17 cellular contexts compared by ENCODE assay signal in genomic region chr7:157470017-157470322, GRCh38.
"Had no signal": no experiment of that assay in that cellular context is flagged by ENCODE, and none has a peak within 500 bp of the region (broad histone marks: within the 10 kb centered on the region; RNA-seq: fewer than 3 reads in every experiment).

No MANE protein-coding gene starts in this region.

- H3K36me3 ChIP-seq: breast epithelium, suprapubic skin, tibial nerve, uterus had no signal

- H3K27ac ChIP-seq: breast epithelium, suprapubic skin, tibial nerve, uterus had no signal

- ATAC-seq: naive thymus-derived CD4-positive, alpha-beta T cell had no signal

- H3K4me3 ChIP-seq: breast epithelium, lung, suprapubic skin, tibial nerve, uterus had no signal

- H3K9me3 ChIP-seq: uterus had no signal

- DNase-seq: activated CD4-positive, alpha-beta T cell treated with anti-CD3 and anti-CD28 coated beads for 1 hour; activated CD4-positive, alpha-beta T cell treated with anti-CD3 and anti-CD28 coated beads, Interleukin-2, amount 50 U/mL, for 4 hours; activated naive CD4-positive, alpha-beta T cell treated with Interleukin-2 at 50 U/mL for 16 hours; activated naive CD8-positive, alpha-beta T cell treated with anti-CD3 and anti-CD28 coated beads, Interleukin-2, amount 10 ng/mL, durations not matched to agents 7 days and 5 days; amniotic stem cell; cerebellar nuclear complex; cortex of kidney; kidney; naive thymus-derived CD4-positive, alpha-beta T cell; stimulated activated CD4-positive, alpha-beta T cell treated with anti-CD3 and anti-CD28 coated beads, Interleukin-4, amount 100 ng/mL, for 24 hours; stimulated activated naive CD4-positive, alpha-beta T cell treated with Interleukin-2 at 50 U/mL for 16 hours; T-helper 9 cell; uterus had no signal

- H3K27me3 ChIP-seq: uterus had no signal

- H3K4me1 ChIP-seq: breast epithelium, suprapubic skin, tibial nerve, uterus had no signal
